In the genomic region with DNA sequence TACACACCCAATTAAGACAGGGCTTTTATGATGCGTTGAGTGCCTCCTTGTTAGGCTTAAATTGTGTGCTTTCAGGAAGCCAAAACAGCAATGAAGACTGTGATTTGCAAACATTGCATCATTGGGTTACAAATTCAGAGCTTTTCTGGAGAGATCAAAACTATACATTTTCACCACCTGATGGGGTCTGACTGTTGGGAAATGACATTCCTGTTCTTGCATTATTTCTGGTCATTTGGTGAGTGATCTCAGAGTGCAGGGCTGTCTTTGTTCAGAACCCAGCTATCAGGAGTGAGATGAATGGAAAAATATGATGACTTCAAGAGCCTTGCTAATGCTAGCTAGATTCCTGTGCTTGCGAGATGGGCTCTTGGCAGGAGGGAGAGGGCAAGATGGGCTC, we compare ENCODE assay signal across 19 cellular contexts. TPM values are rescaled to one million over a fixed set of nuclear protein-coding genes. Genes with fewer than 3 reads are reported as not detected.
A peak's percentile ranks its signal among the peaks of the same experiment; 100 is the strongest.
DNase-seq lines count a peak whose midpoint lies in the region; ATAC-seq and TF ChIP-seq lines count a peak whose summit lies in the region.
"Had no signal": no experiment of that assay in that cellular context is flagged by ENCODE, and none has a peak within 500 bp of the region (broad histone marks: within the 10 kb centered on the region; RNA-seq: fewer than 3 reads in every experiment).

No MANE protein-coding gene starts in this region.

- DNase-seq in activated CD4-positive, alpha-beta T cell treated with anti-CD3 and anti-CD28 coated beads for 36 hours: no peak
- no peak for DNase-seq in activated CD4-positive, alpha-beta T cell treated with anti-CD3 and anti-CD28 coated beads, Interleukin-2, amount 10 ng/mL, durations not matched to agents 7 days and 5 days
- DNase-seq in astrocyte of the spinal cord (ENCODE audit: low read depth, low spot score) (peak; percentile 10), fibroblast of pulmonary artery (ENCODE audit: low read depth) (peak; percentile 62), smooth muscle cell (lab: John Stamatoyannopoulos, UW; ENCODE audit: unreplicated experiment) (no peak), ecto neural progenitor cell (ENCODE audit: low spot score) (no peak), glomerular visceral epithelial cell (ENCODE audit: extremely low spot score) (no peak)
- DNase-seq: 8988T, GDM1, KBM-7, NCI-H1417, NCI-H187, NCI-H226, NCI-H524, NCI-H82 had no signal

- intact Hi-C loops in activated CD4-positive, alpha-beta T cell treated with anti-CD3 and anti-CD28 coated beads for 36 hours (cut with DNase I, micrococcal nuclease): no loop called here

- H3K27me3 ChIP-seq in smooth muscle cell (ENCODE audit: low read depth): no peaks in the 10 kb centered on the region

- H3K9ac ChIP-seq in smooth muscle cell (ENCODE audit: low read depth): no peak overlapping the region

- H3K27me3 Mint-ChIP-seq in activated CD4-positive, alpha-beta T cell treated with anti-CD3 and anti-CD28 coated beads for 36 hours: no peaks in the 10 kb centered on the region
- H3K27me3 Mint-ChIP-seq in activated CD4-positive, alpha-beta T cell treated with anti-CD3 and anti-CD28 coated beads, Interleukin-2, amount 10 ng/mL, durations not matched to agents 7 days and 5 days: peaks cover 10% of the 10 kb centered on the region

- in situ Hi-C loops in astrocyte of the spinal cord (cut with HindIII; ENCODE audit: low sequenced_read_pairs): no loop called here

- H2AFZ ChIP-seq in smooth muscle cell (ENCODE audit: low read depth): no peak overlapping the region
- H2AFZ ChIP-seq: GM23338 had no signal

- peak; percentile 19 for ATAC-seq in activated CD4-positive, alpha-beta T cell treated with anti-CD3 and anti-CD28 coated beads for 36 hours
- no peak for ATAC-seq in GM19463 (IDR thresholded peaks at IDR 0.05; ENCODE audit: unreplicated experiment)
- ATAC-seq: GM23338, HCT116 had no signal

- H3K4me2 ChIP-seq in smooth muscle cell: no peak overlapping the region
- H3K4me2 ChIP-seq: GM23338 had no signal

- POLR2A ChIA-PET in activated CD4-positive, alpha-beta T cell treated with anti-CD3 and anti-CD28 coated beads for 36 hours (lab: Charles Lee): no interaction called here
- POLR2A ChIA-PET in activated CD4-positive, alpha-beta T cell treated with anti-CD3 and anti-CD28 coated beads, Interleukin-2, amount 10 ng/mL, durations not matched to agents 7 days and 5 days (lab: Charles Lee): no interaction called here

- H3K4me3 Mint-ChIP-seq in activated CD4-positive, alpha-beta T cell treated with anti-CD3 and anti-CD28 coated beads for 36 hours: no peak overlapping the region
- H3K4me3 Mint-ChIP-seq in activated CD4-positive, alpha-beta T cell treated with anti-CD3 and anti-CD28 coated beads, Interleukin-2, amount 10 ng/mL, durations not matched to agents 7 days and 5 days: no peak overlapping the region
- H3K4me3 Mint-ChIP-seq: B cell, GM23338 had no signal

- peaks cover 42% of the 10 kb centered on the region for H3K79me2 ChIP-seq in smooth muscle cell (ENCODE audit: low read depth)

- H3K9me3 ChIP-seq in smooth muscle cell (replicated peaks; ENCODE audit: low read depth): no peaks in the 10 kb centered on the region

- H3F3A ChIP-seq in smooth muscle cell (ENCODE audit: low read depth): peaks cover 17% of the 10 kb centered on the region

- peak overlapping the region; percentile 31 for H3K27ac ChIP-seq in smooth muscle cell (ENCODE audit: low read depth)

- no peaks in the 10 kb centered on the region for H3K36me3 Mint-ChIP-seq in activated CD4-positive, alpha-beta T cell treated with anti-CD3 and anti-CD28 coated beads for 36 hours (ENCODE audit: low read depth)
- H3K36me3 Mint-ChIP-seq in activated CD4-positive, alpha-beta T cell treated with anti-CD3 and anti-CD28 coated beads, Interleukin-2, amount 10 ng/mL, durations not matched to agents 7 days and 5 days (ENCODE audit: low read depth): no peaks in the 10 kb centered on the region

- H3K9me3 Mint-ChIP-seq in activated CD4-positive, alpha-beta T cell treated with anti-CD3 and anti-CD28 coated beads for 36 hours (ENCODE audit: low read depth): no peaks in the 10 kb centered on the region
- H3K9me3 Mint-ChIP-seq in activated CD4-positive, alpha-beta T cell treated with anti-CD3 and anti-CD28 coated beads, Interleukin-2, amount 10 ng/mL, durations not matched to agents 7 days and 5 days: no peaks in the 10 kb centered on the region
- H3K9me3 Mint-ChIP-seq: GM23338 had no signal

- WGBS in smooth muscle cell (ENCODE audit: low lambda C conversion rate): 59% methylated on average over 2 of the region's 2 CpGs

- no peaks in the 10 kb centered on the region for H4K20me1 ChIP-seq in smooth muscle cell (ENCODE audit: low read depth)

- H3K27ac Mint-ChIP-seq in activated CD4-positive, alpha-beta T cell treated with anti-CD3 and anti-CD28 coated beads for 36 hours: no peak overlapping the region
- no peak overlapping the region for H3K27ac Mint-ChIP-seq in activated CD4-positive, alpha-beta T cell treated with anti-CD3 and anti-CD28 coated beads, Interleukin-2, amount 10 ng/mL, durations not matched to agents 7 days and 5 days
- H3K27ac Mint-ChIP-seq: B cell, GM23338 had no signal

- H3K36me3 ChIP-seq in smooth muscle cell (ENCODE audit: low read depth): no peaks in the 10 kb centered on the region

- H3K4me1 Mint-ChIP-seq in activated CD4-positive, alpha-beta T cell treated with anti-CD3 and anti-CD28 coated beads for 36 hours: peaks cover 22% of the 10 kb centered on the region
- H3K4me1 Mint-ChIP-seq in activated CD4-positive, alpha-beta T cell treated with anti-CD3 and anti-CD28 coated beads, Interleukin-2, amount 10 ng/mL, durations not matched to agents 7 days and 5 days: peaks cover 2% of the 10 kb centered on the region

- CTCF ChIA-PET in activated CD4-positive, alpha-beta T cell treated with anti-CD3 and anti-CD28 coated beads for 36 hours (lab: Charles Lee): interaction anchor here (2.1 kb wide), 1 partner anchor 8 kb away, joined by 8 read pairs; no protein-coding TSS in a partner anchor
- CTCF ChIA-PET in activated CD4-positive, alpha-beta T cell treated with anti-CD3 and anti-CD28 coated beads, Interleukin-2, amount 10 ng/mL, durations not matched to agents 7 days and 5 days (lab: Charles Lee): no interaction called here

- TF ChIP-seq CTCF in astrocyte of the spinal cord (IDR thresholded peaks at IDR 0.05; ENCODE audit: low read depth, low read length) (no peak), fibroblast of pulmonary artery (IDR thresholded peaks at IDR 0.05; ENCODE audit: low read length, missing control alignments) (no peak), smooth muscle cell (IDR thresholded peaks at IDR 0.05; ENCODE audit: borderline replicate concordance, insufficient read depth, poor library complexity, severe bottlenecking) (no peak)

- H3K4me3 ChIP-seq in astrocyte of the spinal cord (ENCODE audit: low read depth, low read length): no peak overlapping the region
- no peak overlapping the region for H3K4me3 ChIP-seq in fibroblast of pulmonary artery (replicated peaks; ENCODE audit: low read depth, low read length)
- no peak overlapping the region for H3K4me3 ChIP-seq in smooth muscle cell
- H3K4me3 ChIP-seq: GM23338 had no signal

- peaks cover 15% of the 10 kb centered on the region for H3K4me1 ChIP-seq in smooth muscle cell (ENCODE audit: low read depth)

RNA-seq across cellular contexts. Expression of a gene that starts 39.1 kb away (rescaled TPM):
- total RNA-seq in activated CD4-positive, alpha-beta T cell treated with anti-CD3 and anti-CD28 coated beads for 36 hours: 1 to 10 TPM; 1.4 TPM
- total RNA-seq in activated CD4-positive, alpha-beta T cell treated with anti-CD3 and anti-CD28 coated beads, Interleukin-2, amount 10 ng/mL, durations not matched to agents 7 days and 5 days: under 1 TPM; 0.08 to 0.17 TPM
- 6.5 and 6.6 TPM in 2 replicates for total RNA-seq in smooth muscle cell
- polyA plus RNA-seq in smooth muscle cell: 6.6 and 11.8 TPM in 2 replicates

Comparison
In these comparisons a context has a peak if more than half of its experiments do, and no peak if none do; other contexts are left out.
1. DNase-seq: peak in astrocyte of the spinal cord (single experiment) and fibroblast of pulmonary artery (single experiment); none in activated CD4-positive, alpha-beta T cell treated with anti-CD3 and anti-CD28 coated beads for 36 hours (single experiment), activated CD4-positive, alpha-beta T cell treated with anti-CD3 and anti-CD28 coated beads, Interleukin-2, amount 10 ng/mL, durations not matched to agents 7 days and 5 days (single experiment), smooth muscle cell (single experiment), ecto neural progenitor cell (single experiment) and glomerular visceral epithelial cell (single experiment).